In genomic region chr20:41367393-41367695, GRCh38 we compare ENCODE assay signal across 17 cellular contexts. TPM values are rescaled to one million over a fixed set of nuclear protein-coding genes. Genes with fewer than 3 reads are reported as not detected.
DNase-seq lines count a peak whose midpoint lies in the region; ATAC-seq and TF ChIP-seq lines count a peak whose summit lies in the region.
"Had no signal": no experiment of that assay in that cellular context is flagged by ENCODE, and none has a peak within 500 bp of the region (broad histone marks: within the 10 kb centered on the region; RNA-seq: fewer than 3 reads in every experiment).

No MANE protein-coding gene starts in this region.

- WGBS in endodermal cell (ENCODE audit: insufficient coverage in 1 of 2, insufficient read length in 1 of 2), 2 experiments = 69 to 71% methylated on average over 13 of the region's 13 CpGs
- no CpG with 5 or more reads among the region's 13 CpGs for WGBS in neuronal stem cell (ENCODE audit: extremely low coverage in 2 of 2, insufficient read length in 2 of 2, insufficient replicate concordance in 1 of 2), 2 donors

- no peak overlapping the region for H3K27ac ChIP-seq in HUES6 (ENCODE audit: low read depth, low read length)
- H3K27ac ChIP-seq in endodermal cell (ENCODE audit: low read depth, low read length) = no peak overlapping the region
- no peak overlapping the region for H3K27ac ChIP-seq in neuronal stem cell (replicated peaks; ENCODE audit: low read length)
- H3K27ac ChIP-seq: esophagus squamous epithelium had no signal

- peak overlapping the region; percentile 97 for H2AFZ ChIP-seq in neuronal stem cell (ENCODE audit: low read length)

- no peak overlapping the region for H2BK15ac ChIP-seq in neuronal stem cell (ENCODE audit: low read length)

- H3K4me3 ChIP-seq in HUES6 (ENCODE audit: low read depth, low read length) (peak overlapping the region; percentile 74), endodermal cell (ENCODE audit: low read length) (no peak overlapping the region), neuronal stem cell (ENCODE audit: low read length in 2 of 2) (no peak overlapping the region)

- H3K27me3 Mint-ChIP-seq in activated T-cell treated with anti-CD3 and anti-CD28 coated beads, Interleukin-2, amount 50 U/mL, for 4 hours (ENCODE audit: low read depth) = peaks cover 38% of the 10 kb centered on the region
- H3K27me3 Mint-ChIP-seq in endodermal cell (ENCODE audit: insufficient read depth) (peaks cover 57% of the 10 kb centered on the region), CD14-positive monocyte (ENCODE audit: low read depth in 3 of 3) (peaks cover 35 to 67% (median 43%) of the 10 kb centered on the region in 3 donors)

- H3K23ac ChIP-seq in neuronal stem cell (ENCODE audit: low read depth, low read length, poor library complexity) = no peak overlapping the region

- no peaks in the 10 kb centered on the region for H3K36me3 ChIP-seq in HUES6 (ENCODE audit: control insufficient read depth, insufficient read depth, low read length)
- no peaks in the 10 kb centered on the region for H3K36me3 ChIP-seq in endodermal cell (ENCODE audit: control insufficient read depth, insufficient read depth, low read length)
- no peaks in the 10 kb centered on the region for H3K36me3 ChIP-seq in neuronal stem cell (replicated peaks in 1 of 2; ENCODE audit: control insufficient read depth in 2 of 2, insufficient read depth in 2 of 2, low read length in 2 of 2)
- H3K36me3 ChIP-seq: esophagus squamous epithelium had no signal

- H3K9me3 ChIP-seq in HUES6 (ENCODE audit: control insufficient read depth, insufficient read depth, low read depth, low read length) (peaks cover 9% of the 10 kb centered on the region), endodermal cell (ENCODE audit: control insufficient read depth, low read length) (no peaks in the 10 kb centered on the region), neuronal stem cell (replicated peaks in 1 of 2; ENCODE audit: control insufficient read depth in 2 of 2, insufficient read depth in 1 of 2, low read depth in 1 of 2, low read length in 2 of 2) (peaks cover 4 to 9% of the 10 kb centered on the region in 2 donors)

- H3K4ac ChIP-seq in neuronal stem cell (ENCODE audit: low read length) = no peak overlapping the region

- peak overlapping the region; percentile 91 for H3K4me2 ChIP-seq in neuronal stem cell (ENCODE audit: insufficient read depth, low read length, poor library complexity, severe bottlenecking)

- H3K14ac ChIP-seq in neuronal stem cell (ENCODE audit: low read length) = no peak overlapping the region

- peaks cover 6% of the 10 kb centered on the region for H3K4me1 Mint-ChIP-seq in activated T-cell treated with anti-CD3 and anti-CD28 coated beads, Interleukin-2, amount 50 U/mL, for 4 hours (ENCODE audit: low read depth)
- peaks cover 6% of the 10 kb centered on the region for H3K4me1 Mint-ChIP-seq in endodermal cell
- H3K4me1 Mint-ChIP-seq in CD14-positive monocyte = peaks cover 4% of the 10 kb centered on the region

- no peak overlapping the region for H3K18ac ChIP-seq in neuronal stem cell (ENCODE audit: low read length)

- no peak overlapping the region for H2BK12ac ChIP-seq in neuronal stem cell (ENCODE audit: low read length)

- peak overlapping the region; percentile 33 for H3K4me3 Mint-ChIP-seq in activated T-cell treated with anti-CD3 and anti-CD28 coated beads, Interleukin-2, amount 50 U/mL, for 4 hours
- H3K4me3 Mint-ChIP-seq in endodermal cell (peak overlapping the region; percentile 54), CD14-positive monocyte (peak overlapping the region in 1 of 2 donors; percentile 76)
- H3K4me3 Mint-ChIP-seq: activated B cell treated with CpG ODN at 0.5 μM for 24 hours had no signal

- no peak overlapping the region for H2AK5ac ChIP-seq in neuronal stem cell (ENCODE audit: low read depth, low read length)

- no peak for ATAC-seq in activated T-cell treated with anti-CD3 and anti-CD28 coated beads, Interleukin-2, amount 50 U/mL, for 4 hours
- no peak for ATAC-seq in GM21390 (IDR thresholded peaks at IDR 0.05; ENCODE audit: unreplicated experiment)
- ATAC-seq: PC-3, SK-N-SH treated with all-trans-retinoic acid at 6 μM for 48 hours had no signal

- no peak overlapping the region for H3K27ac Mint-ChIP-seq in endodermal cell
- no peak overlapping the region for H3K27ac Mint-ChIP-seq in CD14-positive monocyte
- H3K27ac Mint-ChIP-seq: activated B cell treated with CpG ODN at 0.5 μM for 24 hours had no signal

- H3K9me3 Mint-ChIP-seq in activated T-cell treated with anti-CD3 and anti-CD28 coated beads, Interleukin-2, amount 50 U/mL, for 4 hours = peaks cover 6% of the 10 kb centered on the region
- H3K9me3 Mint-ChIP-seq in endodermal cell = peaks cover 13% of the 10 kb centered on the region
- H3K9me3 Mint-ChIP-seq in CD14-positive monocyte = peaks cover 4 to 26% (median 19%) of the 10 kb centered on the region in 7 donors

- no peak overlapping the region for H4K91ac ChIP-seq in neuronal stem cell (ENCODE audit: low read depth, low read length, poor library complexity)

- no peaks in the 10 kb centered on the region for H3K36me3 Mint-ChIP-seq in activated T-cell treated with anti-CD3 and anti-CD28 coated beads, Interleukin-2, amount 50 U/mL, for 4 hours (ENCODE audit: insufficient read depth)
- no peaks in the 10 kb centered on the region for H3K36me3 Mint-ChIP-seq in endodermal cell (ENCODE audit: low read depth)
- no peaks in the 10 kb centered on the region for H3K36me3 Mint-ChIP-seq in CD14-positive monocyte

- H3K27me3 ChIP-seq in HUES6 (ENCODE audit: control insufficient read depth, insufficient read depth, low read length) = peaks cover 58% of the 10 kb centered on the region
- H3K27me3 ChIP-seq in endodermal cell (ENCODE audit: control insufficient read depth, insufficient read depth, low read length, poor library complexity, severe bottlenecking) = peaks cover 53% of the 10 kb centered on the region
- peaks cover 6 to 47% (median 43%) of the 10 kb centered on the region in 3 experiments for H3K27me3 ChIP-seq in neuronal stem cell (ENCODE audit: control insufficient read depth in 3 of 3, insufficient read depth in 3 of 3, low read depth in 1 of 3, low read length in 3 of 3)

- TF ChIP-seq CTCF in endodermal cell (conservative IDR thresholded peaks at IDR 0.05) (no peak), CD14-positive monocyte (IDR thresholded peaks at IDR 0.05) (no peak)

- H4K8ac ChIP-seq in neuronal stem cell (ENCODE audit: low read depth, low read length) = no peak overlapping the region

- H3K9ac ChIP-seq in HUES6 (ENCODE audit: low read length) = no peak overlapping the region
- no peak overlapping the region for H3K9ac ChIP-seq in endodermal cell (ENCODE audit: extremely low read depth, low read length, poor library complexity, severe bottlenecking)
- H3K9ac ChIP-seq in neuronal stem cell (ENCODE audit: low read depth, low read length, poor library complexity) = no peak overlapping the region

- H3K4me1 ChIP-seq in HUES6 (ENCODE audit: control insufficient read depth, insufficient read depth, low read length) (peaks cover 11% of the 10 kb centered on the region), endodermal cell (ENCODE audit: control insufficient read depth, insufficient read depth, low read length) (no peaks in the 10 kb centered on the region), neuronal stem cell (ENCODE audit: control insufficient read depth in 2 of 2, insufficient read depth in 1 of 2, low read depth in 1 of 2, low read length in 2 of 2) (peaks cover 0 to 2% of the 10 kb centered on the region in 2 donors)

- H2BK120ac ChIP-seq in neuronal stem cell (ENCODE audit: low read depth, low read length) = no peak overlapping the region

- intact Hi-C loops in CD14-positive monocyte (cut with micrococcal nuclease) = no loop called here

- peaks cover 3% of the 10 kb centered on the region for H3K79me1 ChIP-seq in neuronal stem cell (ENCODE audit: low read depth, low read length)

- no peak for DNase-seq in activated T-cell treated with anti-CD3 and anti-CD28 coated beads, Interleukin-2, amount 50 U/mL, for 4 hours
- DNase-seq in activated T-cell treated with anti-CD3 and anti-CD28 coated beads for 4 hours = no peak
- DNase-seq in endodermal cell = no peak
- no peak for DNase-seq in neuronal stem cell (ENCODE audit: low spot score)
- DNase-seq in CD14-positive monocyte (ENCODE audit: low spot score) = no peak
- DNase-seq in activated CD8-positive, alpha-beta memory T cell treated with anti-CD3 and anti-CD28 coated beads, Interleukin-2, amount 50 U/mL, for 48 hours = no peak
- DNase-seq: activated B cell treated with CpG ODN at 0.5 μM for 24 hours, dermis blood vessel endothelial cell, esophagus squamous epithelium, head of caudate nucleus, left cardiac atrium, PC-3 had no signal

- no peak overlapping the region for H2BK5ac ChIP-seq in neuronal stem cell (ENCODE audit: low read length)

RNA-seq across cellular contexts. Expression of gene EMILIN3, which starts 0.7 kb away (rescaled TPM):
- total RNA-seq in activated T-cell treated with anti-CD3 and anti-CD28 coated beads, Interleukin-2, amount 50 U/mL, for 4 hours = not detected
- 1 to 10 TPM; 5.3 to 9.6 TPM for total RNA-seq in endodermal cell
- 9.3 TPM for polyA plus RNA-seq in endodermal cell (2013, experiment 1 of 2)
- polyA plus RNA-seq in endodermal cell (2013, experiment 2 of 2) = 8.2 TPM
- polyA plus RNA-seq in neuronal stem cell (2013, experiment 1 of 2) = 5.3 TPM
- 5.2 TPM for polyA plus RNA-seq in neuronal stem cell (2013, experiment 2 of 2)
- polyA plus RNA-seq in CD14-positive monocyte = not detected
- total RNA-seq: activated B cell treated with CpG ODN at 0.5 μM for 24 hours, M059J, PC-3, renal cortical epithelial cell had no signal

RNA-seq across cellular contexts. Expression of gene LPIN3, which starts 26.7 kb away (rescaled TPM):
- total RNA-seq in activated T-cell treated with anti-CD3 and anti-CD28 coated beads, Interleukin-2, amount 50 U/mL, for 4 hours = under 1 TPM; 0.19 to 0.32 (median 0.20) TPM
- 10 to 100 TPM; 13.1 to 13.2 TPM for total RNA-seq in endodermal cell
- 7.1 TPM for polyA plus RNA-seq in endodermal cell (2013, experiment 1 of 2)
- 6.8 TPM for polyA plus RNA-seq in endodermal cell (2013, experiment 2 of 2)
- 3.8 TPM for polyA plus RNA-seq in neuronal stem cell (2013, experiment 1 of 2)
- 3.5 TPM for polyA plus RNA-seq in neuronal stem cell (2013, experiment 2 of 2)
- not detected for polyA plus RNA-seq in CD14-positive monocyte

RNA-seq across cellular contexts. Expression of gene ZHX3, which starts 49.8 kb away (rescaled TPM):
- 10 to 100 TPM in 1 of 3 donors, 1 to 10 TPM in 2; 6.9 to 11.9 (median 9.9) TPM for total RNA-seq in activated T-cell treated with anti-CD3 and anti-CD28 coated beads, Interleukin-2, amount 50 U/mL, for 4 hours
- 1 to 10 TPM; 5.4 to 5.5 TPM for total RNA-seq in endodermal cell
- polyA plus RNA-seq in endodermal cell (2013, experiment 1 of 2) = 8.3 TPM
- 6.9 TPM for polyA plus RNA-seq in endodermal cell (2013, experiment 2 of 2)
- polyA plus RNA-seq in neuronal stem cell (2013, experiment 1 of 2) = 4.7 TPM
- polyA plus RNA-seq in neuronal stem cell (2013, experiment 2 of 2) = 4.6 TPM
- polyA plus RNA-seq in CD14-positive monocyte = 1 to 10 TPM in 1 of 2 donors, under 1 TPM in 1; 0.58 to 1.1 TPM

Comparison
In these comparisons a context has a peak if more than half of its experiments do, and no peak if none do; other contexts are left out.
1. RNA of gene EMILIN3, which starts 0.7 kb away (total RNA-seq): 5.3 to 9.6 TPM in endodermal cell; not detected in activated T-cell treated with anti-CD3 and anti-CD28 coated beads, Interleukin-2, amount 50 U/mL, for 4 hours; every median in the first group is over 4 times any median in the second.
2. RNA of gene LPIN3, which starts 26.7 kb away (total RNA-seq): 13.1 to 13.2 TPM in endodermal cell; 0.19 to 0.32 TPM in activated T-cell treated with anti-CD3 and anti-CD28 coated beads, Interleukin-2, amount 50 U/mL, for 4 hours; every median in the first group is over 10 times any median in the second.